8 cellular contexts compared by ENCODE assay signal in the genomic region with DNA sequence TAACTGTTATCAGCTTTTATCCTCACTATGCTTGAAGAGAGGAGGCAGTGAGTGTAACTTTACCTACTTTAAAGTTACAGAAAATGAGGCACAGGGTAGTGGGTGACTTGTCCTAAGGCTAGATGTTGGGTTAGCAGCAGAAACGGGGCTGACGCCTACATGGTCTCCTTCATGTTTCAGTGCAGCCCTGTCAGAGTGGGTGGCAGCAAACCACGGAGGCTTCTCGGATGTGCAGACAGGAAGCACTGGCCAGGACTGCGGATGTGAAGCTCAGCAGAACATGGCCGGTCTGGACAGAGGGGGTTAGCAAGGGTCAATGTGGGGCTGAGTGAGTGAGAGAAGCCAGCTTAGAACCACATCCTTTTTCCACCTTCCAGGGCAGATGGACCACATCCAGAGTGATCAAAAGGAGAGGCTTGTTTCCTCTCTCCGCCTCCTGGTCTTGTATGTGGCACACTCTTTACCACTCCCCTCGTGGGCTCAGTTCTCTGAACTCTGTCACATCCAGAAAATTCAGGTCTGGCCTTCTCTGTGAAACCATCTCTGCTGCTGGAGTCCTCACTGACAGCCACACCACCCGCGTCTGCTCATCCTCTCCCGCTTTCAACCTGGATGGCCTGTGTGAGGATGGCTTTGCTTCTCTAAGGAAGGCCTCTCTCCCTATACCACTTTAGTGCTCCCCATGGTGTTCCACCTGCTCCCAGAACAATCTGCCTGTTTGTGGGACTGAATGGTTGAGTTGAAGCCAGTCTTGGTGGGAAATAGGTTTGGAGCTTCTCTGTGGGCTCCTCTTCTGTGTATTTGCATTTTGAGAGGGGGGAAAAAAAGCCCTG. TPM values are rescaled to one million over a fixed set of nuclear protein-coding genes. Genes with fewer than 3 reads are reported as not detected.
DNase-seq lines count a peak whose midpoint lies in the region; ATAC-seq, FAIRE-seq and TF ChIP-seq lines count a peak whose summit lies in the region.

No MANE protein-coding gene starts in this region.

- H3K4me1 Mint-ChIP-seq in activated naive CD4-positive, alpha-beta T cell treated with anti-CD3 and anti-CD28 coated beads, Interleukin-2, amount 10 ng/mL, durations not matched to agents 7 days and 5 days = peaks cover 92% of the 10 kb centered on the region

- peak; percentile 66 for TF ChIP-seq POLR2A in GM12892 (IDR thresholded peaks at IDR 0.05; ENCODE audit: low read depth, low read length)

- DNase-seq in GM12892 (ENCODE audit: insufficient read length) (peak; percentile 47), RPMI7951 (ENCODE audit: low read depth) (peak; percentile 48), NCI-H2227 treated with DMSO at 0.1 percent for 48 hours (lab: John Stamatoyannopoulos, UW) (no peak), H7 (no peak)
- DNase-seq in activated naive CD4-positive, alpha-beta T cell treated with anti-CD3 and anti-CD28 coated beads, Interleukin-2, amount 10 ng/mL, durations not matched to agents 7 days and 5 days = peak; percentile 87
- DNase-seq in stimulated activated CD4-positive, alpha-beta T cell treated with anti-CD3 and anti-CD28 coated beads, Interleukin-4, amount 100 ng/mL, for 4 hours = peak; percentile 59 to 78

- peaks cover 4% of the 10 kb centered on the region for H3K4me1 ChIP-seq in iPS-15b (ENCODE audit: control insufficient read depth, insufficient read depth, low read length)

- FAIRE-seq in GM12892 (lab: Jason Lieb, UNC) = peak; percentile 93

- no peaks in the 10 kb centered on the region for H3K9me3 Mint-ChIP-seq in activated naive CD4-positive, alpha-beta T cell treated with anti-CD3 and anti-CD28 coated beads, Interleukin-2, amount 10 ng/mL, durations not matched to agents 7 days and 5 days

- peak overlapping the region; percentile 26 for H3K9ac ChIP-seq in iPS-15b (ENCODE audit: low read depth, low read length)

- no peaks in the 10 kb centered on the region for H3K27me3 ChIP-seq in iPS-15b (ENCODE audit: control insufficient read depth, insufficient read depth, low read length)
- H3K27me3 ChIP-seq in H7 (ENCODE audit: control insufficient read depth, insufficient read depth, low read length) = no peaks in the 10 kb centered on the region

- peak; percentile 93 for ATAC-seq in HG02678 (IDR thresholded peaks at IDR 0.05; ENCODE audit: unreplicated experiment)

- H3K36me3 Mint-ChIP-seq in activated naive CD4-positive, alpha-beta T cell treated with anti-CD3 and anti-CD28 coated beads, Interleukin-2, amount 10 ng/mL, durations not matched to agents 7 days and 5 days = peaks cover 12% of the 10 kb centered on the region

- H3K27me3 Mint-ChIP-seq in activated naive CD4-positive, alpha-beta T cell treated with anti-CD3 and anti-CD28 coated beads, Interleukin-2, amount 10 ng/mL, durations not matched to agents 7 days and 5 days = no peaks in the 10 kb centered on the region

- H3K4me3 ChIP-seq in iPS-15b (ENCODE audit: low read depth, low read length) (no peak overlapping the region), H7 (ENCODE audit: insufficient read depth, low read depth, low read length) (no peak overlapping the region)

- H3K36me3 ChIP-seq in iPS-15b (ENCODE audit: control insufficient read depth, insufficient read depth, low read length) (no peaks in the 10 kb centered on the region), H7 (replicated peaks; ENCODE audit: control insufficient read depth, insufficient read depth, low read length) (no peaks in the 10 kb centered on the region)

- H3K4me3 Mint-ChIP-seq in activated naive CD4-positive, alpha-beta T cell treated with anti-CD3 and anti-CD28 coated beads, Interleukin-2, amount 10 ng/mL, durations not matched to agents 7 days and 5 days = peak overlapping the region; percentile 54

- CTCF ChIA-PET in activated naive CD4-positive, alpha-beta T cell treated with anti-CD3 and anti-CD28 coated beads, Interleukin-2, amount 10 ng/mL, durations not matched to agents 7 days and 5 days (lab: Charles Lee) = interaction anchor here (0.6 to 1.8 kb wide), 3 partner anchors 9 to 14 kb away, joined by 3 to 6 read pairs (median 4); partner anchors contain the start of gene SUSD6

- no peaks in the 10 kb centered on the region for H3K9me3 ChIP-seq in iPS-15b (ENCODE audit: control insufficient read depth, insufficient read depth, low read length)

- H3K27ac Mint-ChIP-seq in activated naive CD4-positive, alpha-beta T cell treated with anti-CD3 and anti-CD28 coated beads, Interleukin-2, amount 10 ng/mL, durations not matched to agents 7 days and 5 days = peak overlapping the region; percentile 92

RNA-seq across cellular contexts. Expression of gene SUSD6, which starts 14.1 kb away (rescaled TPM):
- polyA plus RNA-seq in GM12892 (2012; ENCODE audit: missing spikeins) = 19.0 TPM
- total RNA-seq in RPMI7951 (2014; rRNA removed; shearing (Covaris generic)) = 3.9 and 5.8 TPM in 2 replicates
- 0.70 and 1.1 TPM in 2 replicates for total RNA-seq in H7 (2014; rRNA removed; shearing (Covaris generic))

RNA-seq across cellular contexts. Expression of gene CCDC177, which starts 50.8 kb away (rescaled TPM):
- polyA plus RNA-seq in GM12892 (2012; ENCODE audit: missing spikeins) = not detected
- not detected in 2 replicates for total RNA-seq in RPMI7951 (2014; rRNA removed; shearing (Covaris generic))
- 0.04 and 0.17 TPM in 2 replicates for total RNA-seq in H7 (2014; rRNA removed; shearing (Covaris generic))

Comparison
In these comparisons a context has a peak if more than half of its experiments do, and no peak if none do; other contexts are left out.
1. DNase-seq: peak in GM12892 (single experiment), RPMI7951 (single experiment), activated naive CD4-positive, alpha-beta T cell treated with anti-CD3 and anti-CD28 coated beads, Interleukin-2, amount 10 ng/mL, durations not matched to agents 7 days and 5 days (single experiment) and stimulated activated CD4-positive, alpha-beta T cell treated with anti-CD3 and anti-CD28 coated beads, Interleukin-4, amount 100 ng/mL, for 4 hours (2 of 2); none in NCI-H2227 treated with DMSO at 0.1 percent for 48 hours (single experiment) and H7 (single experiment).